In the genomic region with DNA sequence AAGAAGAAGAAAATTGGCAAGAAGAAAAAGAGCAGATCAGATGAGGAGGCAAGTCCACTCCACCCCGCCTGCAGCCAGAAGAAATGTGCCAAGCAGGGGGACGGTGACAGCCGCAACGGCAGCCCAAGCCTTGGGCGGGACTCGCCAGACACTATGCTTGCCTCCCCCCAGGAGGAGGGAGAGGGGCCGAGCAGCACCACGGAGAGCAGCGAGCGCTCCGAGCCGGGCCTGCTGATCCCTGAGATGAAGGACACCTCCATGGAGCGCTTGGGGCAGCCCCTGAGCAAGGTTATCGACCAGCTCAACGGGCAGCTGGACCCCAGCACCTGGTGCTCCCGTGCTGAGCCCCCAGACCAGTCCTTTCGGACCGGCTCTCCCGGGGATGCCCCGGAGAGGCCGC, we compare ENCODE assay signal across 1 cellular context.
TF ChIP-seq lines count a peak whose summit lies in the region.

No MANE protein-coding gene starts in this region.

TF ChIP-seq in GM23338, 12 proteins besides CTCF, POLR2A, EP300 and RAD21 (continued from another document):
- TF ChIP-seq, protein P1, sequence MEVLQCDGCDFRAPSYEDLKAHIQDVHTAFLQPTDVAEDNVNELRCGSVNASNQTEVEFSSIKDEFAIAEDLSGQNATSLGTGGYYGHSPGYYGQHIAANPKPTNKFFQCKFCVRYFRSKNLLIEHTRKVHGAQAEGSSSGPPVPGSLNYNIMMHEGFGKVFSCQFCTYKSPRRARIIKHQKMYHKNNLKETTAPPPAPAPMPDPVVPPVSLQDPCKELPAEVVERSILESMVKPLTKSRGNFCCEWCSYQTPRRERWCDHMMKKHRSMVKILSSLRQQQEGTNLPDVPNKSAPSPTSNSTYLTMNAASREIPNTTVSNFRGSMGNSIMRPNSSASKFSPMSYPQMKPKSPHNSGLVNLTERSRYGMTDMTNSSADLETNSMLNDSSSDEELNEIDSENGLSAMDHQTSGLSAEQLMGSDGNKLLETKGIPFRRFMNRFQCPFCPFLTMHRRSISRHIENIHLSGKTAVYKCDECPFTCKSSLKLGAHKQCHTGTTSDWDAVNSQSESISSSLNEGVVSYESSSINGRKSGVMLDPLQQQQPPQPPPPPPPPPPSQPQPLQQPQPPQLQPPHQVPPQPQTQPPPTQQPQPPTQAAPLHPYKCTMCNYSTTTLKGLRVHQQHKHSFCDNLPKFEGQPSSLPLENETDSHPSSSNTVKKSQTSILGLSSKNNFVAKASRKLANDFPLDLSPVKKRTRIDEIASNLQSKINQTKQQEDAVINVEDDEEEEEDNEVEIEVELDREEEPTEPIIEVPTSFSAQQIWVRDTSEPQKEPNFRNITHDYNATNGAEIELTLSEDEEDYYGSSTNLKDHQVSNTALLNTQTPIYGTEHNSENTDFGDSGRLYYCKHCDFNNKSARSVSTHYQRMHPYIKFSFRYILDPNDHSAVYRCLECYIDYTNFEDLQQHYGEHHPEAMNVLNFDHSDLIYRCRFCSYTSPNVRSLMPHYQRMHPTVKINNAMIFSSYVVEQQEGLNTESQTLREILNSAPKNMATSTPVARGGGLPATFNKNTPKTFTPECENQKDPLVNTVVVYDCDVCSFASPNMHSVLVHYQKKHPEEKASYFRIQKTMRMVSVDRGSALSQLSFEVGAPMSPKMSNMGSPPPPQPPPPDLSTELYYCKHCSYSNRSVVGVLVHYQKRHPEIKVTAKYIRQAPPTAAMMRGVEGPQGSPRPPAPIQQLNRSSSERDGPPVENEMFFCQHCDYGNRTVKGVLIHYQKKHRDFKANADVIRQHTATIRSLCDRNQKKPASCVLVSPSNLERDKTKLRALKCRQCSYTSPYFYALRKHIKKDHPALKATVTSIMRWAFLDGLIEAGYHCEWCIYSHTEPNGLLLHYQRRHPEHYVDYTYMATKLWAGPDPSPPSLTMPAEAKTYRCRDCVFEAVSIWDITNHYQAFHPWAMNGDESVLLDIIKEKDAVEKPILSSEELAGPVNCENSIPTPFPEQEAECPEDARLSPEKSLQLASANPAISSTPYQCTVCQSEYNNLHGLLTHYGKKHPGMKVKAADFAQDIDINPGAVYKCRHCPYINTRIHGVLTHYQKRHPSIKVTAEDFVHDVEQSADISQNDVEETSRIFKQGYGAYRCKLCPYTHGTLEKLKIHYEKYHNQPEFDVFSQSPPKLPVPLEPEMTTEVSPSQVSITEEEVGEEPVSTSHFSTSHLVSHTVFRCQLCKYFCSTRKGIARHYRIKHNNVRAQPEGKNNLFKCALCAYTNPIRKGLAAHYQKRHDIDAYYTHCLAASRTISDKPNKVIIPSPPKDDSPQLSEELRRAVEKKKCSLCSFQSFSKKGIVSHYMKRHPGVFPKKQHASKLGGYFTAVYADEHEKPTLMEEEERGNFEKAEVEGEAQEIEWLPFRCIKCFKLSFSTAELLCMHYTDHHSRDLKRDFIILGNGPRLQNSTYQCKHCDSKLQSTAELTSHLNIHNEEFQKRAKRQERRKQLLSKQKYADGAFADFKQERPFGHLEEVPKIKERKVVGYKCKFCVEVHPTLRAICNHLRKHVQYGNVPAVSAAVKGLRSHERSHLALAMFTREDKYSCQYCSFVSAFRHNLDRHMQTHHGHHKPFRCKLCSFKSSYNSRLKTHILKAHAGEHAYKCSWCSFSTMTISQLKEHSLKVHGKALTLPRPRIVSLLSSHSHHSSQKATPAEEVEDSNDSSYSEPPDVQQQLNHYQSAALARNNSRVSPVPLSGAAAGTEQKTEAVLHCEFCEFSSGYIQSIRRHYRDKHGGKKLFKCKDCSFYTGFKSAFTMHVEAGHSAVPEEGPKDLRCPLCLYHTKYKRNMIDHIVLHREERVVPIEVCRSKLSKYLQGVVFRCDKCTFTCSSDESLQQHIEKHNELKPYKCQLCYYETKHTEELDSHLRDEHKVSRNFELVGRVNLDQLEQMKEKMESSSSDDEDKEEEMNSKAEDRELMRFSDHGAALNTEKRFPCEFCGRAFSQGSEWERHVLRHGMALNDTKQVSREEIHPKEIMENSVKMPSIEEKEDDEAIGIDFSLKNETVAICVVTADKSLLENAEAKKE (CRISPR knock-in tag; IDR thresholded peaks at IDR 0.05), result no peak
TF ChIP-seq in GM23338: peak in this region for 1.
